ENCODE assay signal across 34 cellular contexts in the genomic region with DNA sequence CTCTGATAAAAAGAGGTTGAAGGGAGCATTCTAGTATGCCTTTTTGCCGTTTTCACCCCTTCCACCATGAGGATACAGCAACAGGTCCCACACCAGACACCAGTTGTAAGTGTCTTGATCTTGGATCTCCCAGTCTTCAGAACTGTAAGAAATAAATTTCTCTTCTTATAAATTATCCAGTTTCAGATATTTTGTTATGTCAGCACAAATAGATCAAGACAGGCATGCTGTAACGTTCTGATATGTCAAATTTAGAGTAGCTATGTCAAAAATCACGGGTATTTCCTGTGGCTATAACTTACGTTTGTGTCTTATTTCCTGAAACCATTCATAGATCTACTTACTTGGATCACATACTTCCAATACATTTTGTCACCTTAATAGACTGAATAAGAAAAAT.
"Had no signal": no experiment of that assay in that cellular context is flagged by ENCODE, and none has a peak within 500 bp of the region (broad histone marks: within the 10 kb centered on the region; RNA-seq: fewer than 3 reads in every experiment).

No MANE protein-coding gene starts in this region.

- H3K27me3 ChIP-seq: body of pancreas, breast epithelium had no signal

- FAIRE-seq: astrocyte, colon, TTC549 had no signal

- H3K4me3 ChIP-seq: adrenal gland, body of pancreas, breast epithelium had no signal

- ATAC-seq: activated CD8-positive, alpha-beta T cell treated with anti-CD3 and anti-CD28 coated beads for 36 hours; activated naive CD4-positive, alpha-beta T cell treated with anti-CD3 and anti-CD28 coated beads, Interleukin-2, amount 50 U/mL, for 72 hours; activated T-cell treated with anti-CD3 and anti-CD28 coated beads, Interleukin-2, amount 50 U/mL, for 4 hours; activated T-cell treated with anti-CD3 and anti-CD28 coated beads, Interleukin-2, amount 50 U/mL, for 72 hours; activated T-helper 17 cell treated with anti-CD3 and anti-CD28 coated beads, Interleukin-2, amount 50 U/mL, for 72 hours; body of pancreas had no signal

- H3K4me1 ChIP-seq: adrenal gland, body of pancreas, breast epithelium had no signal

- H3K9me3 ChIP-seq: adrenal gland, body of pancreas, breast epithelium had no signal

- H3K36me3 ChIP-seq: adrenal gland, brain microvascular endothelial cell, breast epithelium had no signal

- H3K27ac ChIP-seq: adrenal gland, body of pancreas, brain microvascular endothelial cell, breast epithelium, VCaP had no signal

- DNase-seq: activated B cell treated with CpG ODN at 0.5 μM for 24 hours; activated CD4-positive, alpha-beta memory T cell treated with anti-CD3 and anti-CD28 coated beads for 36 hours; activated CD4-positive, alpha-beta T cell treated with anti-CD3 and anti-CD28 coated beads for 4 hours; activated CD4-positive, alpha-beta T cell treated with anti-CD3 and anti-CD28 coated beads, Interleukin-2, amount 10 ng/mL, durations not matched to agents 24 days and 14 days; activated CD4-positive, alpha-beta T cell treated with anti-CD3 and anti-CD28 coated beads, Interleukin-2, amount 50 U/mL, for 1 hour; activated CD4-positive, alpha-beta T cell treated with anti-CD3 and anti-CD28 coated beads, Interleukin-2, amount 50 U/mL, for 4 hours; activated CD4-positive, CD25-positive, alpha-beta regulatory T cell treated with anti-CD3 and anti-CD28 coated beads, Interleukin-2, amount 50 U/mL, for 72 hours; activated CD8-positive, alpha-beta memory T cell treated with anti-CD3 and anti-CD28 coated beads, Interleukin-2, amount 50 U/mL, for 4 hours; activated CD8-positive, alpha-beta T cell treated with anti-CD3 and anti-CD28 coated beads for 36 hours; activated effector memory CD4-positive, alpha-beta T cell treated with anti-CD3 and anti-CD28 coated beads, Interleukin-2, amount 50 U/mL, for 16 hours; activated gamma-delta T cell treated with Interleukin-2 at 50 U/mL for 16 hours; activated naive CD4-positive, alpha-beta T cell; activated naive CD4-positive, alpha-beta T cell treated with anti-CD3 and anti-CD28 coated beads for 36 hours; activated naive CD4-positive, alpha-beta T cell treated with anti-CD3 and anti-CD28 coated beads, Interleukin-2, amount 50 U/mL, for 16 hours; activated naive CD8-positive, alpha-beta T cell treated with anti-CD3 and anti-CD28 coated beads for 36 hours; activated T-cell treated with anti-CD3 and anti-CD28 coated beads for 4 hours; activated T-cell treated with anti-CD3 and anti-CD28 coated beads, Interleukin-2, amount 50 U/mL, for 1 hour; activated T-cell treated with anti-CD3 and anti-CD28 coated beads, Interleukin-2, amount 50 U/mL, for 4 hours; activated T-cell treated with anti-CD3 and anti-CD28 coated beads, Interleukin-2, amount 50 U/mL, for 72 hours; adrenal gland; amniotic stem cell; aorta; body of pancreas; brain microvascular endothelial cell; central memory CD4-positive, alpha-beta T cell; T-helper 2 cell; T-helper 9 cell had no signal
